In the genomic region with DNA sequence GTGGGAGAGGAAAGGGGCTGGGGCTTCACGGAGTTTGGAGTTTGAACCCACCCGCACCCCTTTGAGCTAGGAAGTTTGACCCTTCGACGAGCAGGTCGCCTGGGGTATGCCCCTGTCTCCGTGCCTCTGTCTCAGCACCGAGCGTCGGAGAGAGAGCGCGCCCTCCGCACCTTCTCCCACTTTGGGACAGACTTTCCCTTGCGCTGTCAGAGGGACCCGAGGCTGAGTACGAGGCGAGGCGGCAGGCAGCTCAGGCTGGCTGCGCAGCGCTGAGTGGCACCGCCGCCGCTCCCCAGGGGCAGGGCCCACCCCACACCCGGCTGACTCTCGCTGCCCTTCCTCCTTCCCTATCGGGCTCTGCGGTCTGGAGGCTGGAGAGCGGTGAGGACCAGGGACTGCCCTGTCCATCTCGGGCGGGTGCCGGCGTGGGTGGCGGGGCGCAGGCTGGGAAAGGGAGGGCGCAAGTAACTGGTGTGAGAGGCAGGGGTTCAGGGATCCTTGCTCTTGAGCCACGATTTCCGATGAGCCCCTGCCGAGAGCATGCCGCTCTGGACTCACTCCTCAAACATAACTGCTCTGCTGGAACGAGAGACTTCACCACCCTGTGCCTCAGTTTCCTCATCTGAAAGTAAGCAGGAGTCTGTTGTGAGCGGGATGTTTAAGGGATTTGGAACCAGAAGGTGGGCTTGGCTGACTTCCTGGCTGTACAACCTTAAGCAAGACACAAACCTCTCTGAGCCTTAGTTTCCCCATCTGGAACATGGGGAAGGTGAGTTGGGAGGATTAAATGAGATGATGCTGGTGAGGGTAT, we compare ENCODE assay signal across 10 cellular contexts. TPM values are rescaled to one million over a fixed set of nuclear protein-coding genes. Genes with fewer than 3 reads are reported as not detected.
DNase-seq lines count a peak whose midpoint lies in the region; ATAC-seq and TF ChIP-seq lines count a peak whose summit lies in the region.
"Had no signal": no experiment of that assay in that cellular context is flagged by ENCODE, and none has a peak within 500 bp of the region (broad histone marks: within the 10 kb centered on the region; RNA-seq: fewer than 3 reads in every experiment).

No MANE protein-coding gene starts in this region.

- H3K9me3 ChIP-seq in duodenal mucosa (ENCODE audit: control insufficient read depth in 1 of 2, low read length in 2 of 2) = no peaks in the 10 kb centered on the region
- H3K9me3 ChIP-seq in lower lobe of right lung = no peaks in the 10 kb centered on the region
- no peaks in the 10 kb centered on the region for H3K9me3 ChIP-seq in thyroid gland

- H3K9ac ChIP-seq in duodenal mucosa (ENCODE audit: low read depth in 1 of 2, low read length in 2 of 2) = no peak overlapping the region

- no peaks in the 10 kb centered on the region for H3K36me3 Mint-ChIP-seq in activated CD8-positive, alpha-beta memory T cell treated with anti-CD3 and anti-CD28 coated beads, Interleukin-2, amount 10 ng/mL, durations not matched to agents 7 days and 5 days
- H3K36me3 Mint-ChIP-seq: stimulated activated memory B cell treated with anti-CD40 and anti-IgM and Interleukin-4, amounts not matched to agents 10 μg/mL and 1 μg/mL and 100 μg/mL, for 72 hours had no signal

- peak overlapping the region; percentile 4 to 9 for H3K4me3 ChIP-seq in duodenal mucosa (ENCODE audit: low read depth in 1 of 2, low read length in 2 of 2)
- peak overlapping the region; percentile 53 for H3K4me3 ChIP-seq in lower lobe of right lung
- H3K4me3 ChIP-seq in thyroid gland (replicated peaks in 1 of 3) = peak overlapping the region in 1 of 3 donors; percentile 59

- peak; percentile 54 for DNase-seq in activated CD8-positive, alpha-beta memory T cell treated with anti-CD3 and anti-CD28 coated beads, Interleukin-2, amount 50 U/mL, for 48 hours
- no peak for DNase-seq in activated CD8-positive, alpha-beta memory T cell treated with anti-CD3 and anti-CD28 coated beads, Interleukin-2, amount 10 ng/mL, durations not matched to agents 7 days and 5 days
- DNase-seq in lower lobe of right lung (no peak), thyroid gland (peak; percentile 40 to 43), DMS114 treated with DMSO at 0.1 percent for 48 hours (lab: John Stamatoyannopoulos, UW; ENCODE audit: unreplicated experiment) (no peak), KG1 (lab: John Stamatoyannopoulos, UW) (no peak)

- peaks cover 82% of the 10 kb centered on the region for H3K27me3 Mint-ChIP-seq in activated CD8-positive, alpha-beta memory T cell treated with anti-CD3 and anti-CD28 coated beads, Interleukin-2, amount 10 ng/mL, durations not matched to agents 7 days and 5 days

- no peak for ATAC-seq in activated CD8-positive, alpha-beta memory T cell treated with anti-CD3 and anti-CD28 coated beads, Interleukin-2, amount 10 ng/mL, durations not matched to agents 7 days and 5 days
- peak; percentile 66 to 72 for ATAC-seq in lower lobe of right lung
- no peak for ATAC-seq in HG03095 (IDR thresholded peaks at IDR 0.05; ENCODE audit: unreplicated experiment)
- ATAC-seq: stimulated activated memory B cell treated with anti-CD40 and anti-IgM and Interleukin-4, amounts not matched to agents 10 μg/mL and 1 μg/mL and 100 μg/mL, for 72 hours had no signal

- H3K27me3 ChIP-seq in duodenal mucosa (ENCODE audit: control insufficient read depth in 1 of 2, insufficient read depth in 2 of 2, low read length in 2 of 2) (peaks cover 50 to 62% of the 10 kb centered on the region in 2 donors), lower lobe of right lung (ENCODE audit: low read depth) (peaks cover 38% of the 10 kb centered on the region), thyroid gland (no peaks in the 10 kb centered on the region)

- H3K27ac Mint-ChIP-seq in activated CD8-positive, alpha-beta memory T cell treated with anti-CD3 and anti-CD28 coated beads, Interleukin-2, amount 10 ng/mL, durations not matched to agents 7 days and 5 days = no peak overlapping the region
- H3K27ac Mint-ChIP-seq: stimulated activated memory B cell treated with anti-CD40 and anti-IgM and Interleukin-4, amounts not matched to agents 10 μg/mL and 1 μg/mL and 100 μg/mL, for 72 hours had no signal

- WGBS in thyroid gland, 2 donors = 9 to 12% methylated on average over 13 to 14 of the region's 40 CpGs

- H3K4me1 Mint-ChIP-seq in activated CD8-positive, alpha-beta memory T cell treated with anti-CD3 and anti-CD28 coated beads, Interleukin-2, amount 10 ng/mL, durations not matched to agents 7 days and 5 days = peaks cover 1% of the 10 kb centered on the region

- no peaks in the 10 kb centered on the region for H3K9me3 Mint-ChIP-seq in activated CD8-positive, alpha-beta memory T cell treated with anti-CD3 and anti-CD28 coated beads, Interleukin-2, amount 10 ng/mL, durations not matched to agents 7 days and 5 days (ENCODE audit: low read depth)
- H3K9me3 Mint-ChIP-seq: stimulated activated memory B cell treated with anti-CD40 and anti-IgM and Interleukin-4, amounts not matched to agents 10 μg/mL and 1 μg/mL and 100 μg/mL, for 72 hours had no signal

- H3K36me3 ChIP-seq in duodenal mucosa (ENCODE audit: control insufficient read depth in 1 of 2, insufficient read depth in 2 of 2, low read length in 2 of 2) (no peaks in the 10 kb centered on the region), lower lobe of right lung (no peaks in the 10 kb centered on the region), thyroid gland (no peaks in the 10 kb centered on the region)

- no peak for TF ChIP-seq CTCF in lower lobe of right lung (IDR thresholded peaks at IDR 0.05)
- no peak for TF ChIP-seq CTCF in thyroid gland (IDR thresholded peaks at IDR 0.05)

- H3K4me1 ChIP-seq in duodenal mucosa (ENCODE audit: control insufficient read depth in 1 of 2, insufficient read depth in 2 of 2, low read length in 2 of 2) (peaks cover 0 to 4% of the 10 kb centered on the region in 2 donors), lower lobe of right lung (peaks cover 15% of the 10 kb centered on the region), thyroid gland (peaks cover 11 to 21% of the 10 kb centered on the region in 2 donors)

- TF ChIP-seq POLR2A in thyroid gland (IDR thresholded peaks at IDR 0.05) = no peak

- H3K4me3 Mint-ChIP-seq in activated CD8-positive, alpha-beta memory T cell treated with anti-CD3 and anti-CD28 coated beads, Interleukin-2, amount 10 ng/mL, durations not matched to agents 7 days and 5 days = no peak overlapping the region
- H3K4me3 Mint-ChIP-seq: stimulated activated memory B cell treated with anti-CD40 and anti-IgM and Interleukin-4, amounts not matched to agents 10 μg/mL and 1 μg/mL and 100 μg/mL, for 72 hours had no signal

- H3K27ac ChIP-seq in duodenal mucosa (ENCODE audit: low read depth, low read length) (no peak overlapping the region), lower lobe of right lung (no peak overlapping the region), thyroid gland (no peak overlapping the region)
- H3K27ac ChIP-seq: C4-2B had no signal

- intact Hi-C loops in lower lobe of right lung (cut with DNase I) (no loop called here), thyroid gland (cut with DNase I) (no loop called here)

- CTCF ChIA-PET in activated CD8-positive, alpha-beta memory T cell treated with anti-CD3 and anti-CD28 coated beads, Interleukin-2, amount 10 ng/mL, durations not matched to agents 7 days and 5 days (lab: Charles Lee) = interaction anchor here (1.2 kb wide), 1 partner anchor 16 kb away, joined by 3 read pairs; no protein-coding TSS in a partner anchor

RNA-seq across cellular contexts. Expression of gene BEAN1, which starts 1.0 kb away (rescaled TPM):
- total RNA-seq in activated CD8-positive, alpha-beta memory T cell treated with anti-CD3 and anti-CD28 coated beads, Interleukin-2, amount 10 ng/mL, durations not matched to agents 7 days and 5 days = not detected
- total RNA-seq in lower lobe of right lung (0.15 TPM), thyroid gland (under 1 TPM in 2 of 4 donors, not detected in 2; 0.38 to 0.54 TPM)

Comparison
In these comparisons a context has a peak if more than half of its experiments do, and no peak if none do; other contexts are left out.
1. DNase-seq: peak in activated CD8-positive, alpha-beta memory T cell treated with anti-CD3 and anti-CD28 coated beads, Interleukin-2, amount 50 U/mL, for 48 hours (single experiment) and thyroid gland (2 of 2); none in activated CD8-positive, alpha-beta memory T cell treated with anti-CD3 and anti-CD28 coated beads, Interleukin-2, amount 10 ng/mL, durations not matched to agents 7 days and 5 days (single experiment), lower lobe of right lung (single experiment), DMS114 treated with DMSO at 0.1 percent for 48 hours (single experiment) and KG1 (single experiment).
2. ATAC-seq: peak in lower lobe of right lung (2 of 2); none in activated CD8-positive, alpha-beta memory T cell treated with anti-CD3 and anti-CD28 coated beads, Interleukin-2, amount 10 ng/mL, durations not matched to agents 7 days and 5 days (single experiment) and HG03095 (single experiment).